ENCODE assay signal across 18 cellular contexts in genomic region chr6:29624520-29624961, GRCh38. TPM values are rescaled to one million over a fixed set of nuclear protein-coding genes. Genes with fewer than 3 reads are reported as not detected.
DNase-seq lines count a peak whose midpoint lies in the region; ATAC-seq and TF ChIP-seq lines count a peak whose summit lies in the region.
"Had no signal": no experiment of that assay in that cellular context is flagged by ENCODE, and none has a peak within 500 bp of the region (broad histone marks: within the 10 kb centered on the region; RNA-seq: fewer than 3 reads in every experiment).

No MANE protein-coding gene starts in this region.

- peaks cover 13% of the 10 kb centered on the region for H3K27me3 Mint-ChIP-seq in glutamatergic neuron (ENCODE audit: unreplicated experiment)
- H3K27me3 Mint-ChIP-seq in progenitor cell of endocrine pancreas: peaks cover 24% of the 10 kb centered on the region

- H3K36me3 Mint-ChIP-seq in glutamatergic neuron (ENCODE audit: unreplicated experiment): peaks cover 48% of the 10 kb centered on the region
- peaks cover 29% of the 10 kb centered on the region for H3K36me3 Mint-ChIP-seq in progenitor cell of endocrine pancreas (ENCODE audit: insufficient read depth)

- peaks cover 31% of the 10 kb centered on the region for H3K4me1 Mint-ChIP-seq in glutamatergic neuron (ENCODE audit: low read depth, unreplicated experiment)
- peaks cover 21% of the 10 kb centered on the region for H3K4me1 Mint-ChIP-seq in progenitor cell of endocrine pancreas (ENCODE audit: low read depth)

- H3K9me3 Mint-ChIP-seq in glutamatergic neuron (ENCODE audit: unreplicated experiment) (peaks cover 13% of the 10 kb centered on the region), progenitor cell of endocrine pancreas (ENCODE audit: low read depth) (no peaks in the 10 kb centered on the region)
- H3K9me3 Mint-ChIP-seq: activated CD4-positive, alpha-beta T cell treated with anti-CD3 and anti-CD28 coated beads, Interleukin-2, amount 10 ng/mL, durations not matched to agents 7 days and 5 days; activated T-helper 2 cell treated with anti-CD3 and anti-CD28 coated beads, Interferon-gamma antibody, Interleukin-2, Interleukin-4, amounts not matched to agents 10 μg/mL and 5 μg/mL and 100 μg/mL, durations not matched to agents 14 hours and 24 hours and 36 hours; mesothelial cell of epicardium had no signal

- H3K27ac Mint-ChIP-seq in glutamatergic neuron (ENCODE audit: unreplicated experiment) (no peak overlapping the region), progenitor cell of endocrine pancreas (no peak overlapping the region)
- H3K27ac Mint-ChIP-seq: activated CD4-positive, alpha-beta T cell treated with anti-CD3 and anti-CD28 coated beads, Interleukin-2, amount 10 ng/mL, durations not matched to agents 7 days and 5 days; activated T-helper 2 cell treated with anti-CD3 and anti-CD28 coated beads, Interferon-gamma antibody, Interleukin-2, Interleukin-4, amounts not matched to agents 10 μg/mL and 5 μg/mL and 100 μg/mL, durations not matched to agents 14 hours and 24 hours and 36 hours; mesothelial cell of epicardium had no signal

- TF ChIP-seq CTCF in glutamatergic neuron (IDR thresholded peaks at IDR 0.05; ENCODE audit: partially characterized antibody, unreplicated experiment) (no peak), progenitor cell of endocrine pancreas (IDR thresholded peaks at IDR 0.05; ENCODE audit: unreplicated experiment) (no peak)

- H3K4me3 Mint-ChIP-seq in glutamatergic neuron (ENCODE audit: unreplicated experiment) (peak overlapping the region; percentile 27), progenitor cell of endocrine pancreas (ENCODE audit: low read depth) (peak overlapping the region; percentile 20)
- H3K4me3 Mint-ChIP-seq: activated CD4-positive, alpha-beta T cell treated with anti-CD3 and anti-CD28 coated beads, Interleukin-2, amount 10 ng/mL, durations not matched to agents 7 days and 5 days; mesothelial cell of epicardium had no signal

- ATAC-seq in SK-N-SH treated with all-trans-retinoic acid at 6 μM for 48 hours: no peak

- DNase-seq in NCI-H69 (lab: John Stamatoyannopoulos, UW) (peak; percentile 73), glutamatergic neuron (no peak), progenitor cell of endocrine pancreas (ENCODE audit: low spot score, unreplicated experiment) (no peak), globus pallidus (ENCODE audit: low spot score) (no peak), nucleus accumbens (lab: John Stamatoyannopoulos, UW) (no peak)
- DNase-seq: activated CD4-positive, alpha-beta T cell treated with anti-CD3 and anti-CD28 coated beads, Interleukin-2, amount 10 ng/mL, durations not matched to agents 7 days and 5 days; anterior cingulate cortex; dermis blood vessel endothelial cell; NCI-H1694 treated with DMSO at 0.1 percent for 48 hours; NCI-H774; posterior cingulate gyrus; testis had no signal

TF ChIP-seq in SK-N-SH treated with all-trans-retinoic acid at 6 μM for 48 hours, 23 proteins besides CTCF, POLR2A, EP300 and RAD21:
- TF ChIP-seq ZFP30 (CRISPR knock-in tag; IDR thresholded peaks at IDR 0.05) (no peak), TCF4 (CRISPR knock-in tag; IDR thresholded peaks at IDR 0.05; ENCODE audit: borderline replicate concordance) (no peak), RARB (CRISPR knock-in tag; IDR thresholded peaks at IDR 0.05) (no peak), CSRNP3 (CRISPR knock-in tag; IDR thresholded peaks at IDR 0.05) (no peak), CREB5 (CRISPR knock-in tag; IDR thresholded peaks at IDR 0.05; ENCODE audit: low read depth) (no peak), ZFP3 (CRISPR knock-in tag; IDR thresholded peaks at IDR 0.05) (no peak), ARNTL (CRISPR knock-in tag; IDR thresholded peaks at IDR 0.05; ENCODE audit: borderline replicate concordance, low read depth) (no peak), BACH2 (CRISPR knock-in tag; IDR thresholded peaks at IDR 0.05; ENCODE audit: borderline replicate concordance) (no peak), ISL1 (CRISPR knock-in tag; IDR thresholded peaks at IDR 0.05) (no peak), SNAI2 (CRISPR knock-in tag; IDR thresholded peaks at IDR 0.05) (no peak), POU6F1 (CRISPR knock-in tag; IDR thresholded peaks at IDR 0.05; ENCODE audit: borderline replicate concordance, low read depth) (no peak), CSDC2 (CRISPR knock-in tag; IDR thresholded peaks at IDR 0.05) (no peak), PPARA (CRISPR knock-in tag; IDR thresholded peaks at IDR 0.05; ENCODE audit: borderline replicate concordance) (no peak), GLIS3 (CRISPR knock-in tag; IDR thresholded peaks at IDR 0.05) (no peak), TSHZ2 (CRISPR knock-in tag; IDR thresholded peaks at IDR 0.05) (no peak)

RNA-seq across cellular contexts. Expression of gene GABBR1, which starts 8.4 kb away (rescaled TPM):
- total RNA-seq in glutamatergic neuron (ENCODE audit: unreplicated experiment) (158 TPM), progenitor cell of endocrine pancreas (120 and 127 TPM in 2 replicates)

RNA-seq across cellular contexts. Expression of gene MOG, which starts 32.4 kb away (rescaled TPM):
- not detected for total RNA-seq in glutamatergic neuron (ENCODE audit: unreplicated experiment)
- not detected in 2 replicates for total RNA-seq in progenitor cell of endocrine pancreas
- total RNA-seq: activated CD4-positive, alpha-beta T cell treated with anti-CD3 and anti-CD28 coated beads, Interleukin-2, amount 10 ng/mL, durations not matched to agents 7 days and 5 days; activated T-helper 2 cell treated with anti-CD3 and anti-CD28 coated beads, Interferon-gamma antibody, Interleukin-2, Interleukin-4, amounts not matched to agents 10 μg/mL and 5 μg/mL and 100 μg/mL, durations not matched to agents 14 hours and 24 hours and 36 hours; Daoy; dermis blood vessel endothelial cell; fibroblast of lung; T-helper 2 cell treated with Interferon-gamma antibody and Interleukin-4, amounts not matched to agents 100 ng/mL and 5 ng/mL, for 36 hours had no signal

RNA-seq across cellular contexts. Expression of gene OR2H2, which starts 39.6 kb away (rescaled TPM):
- total RNA-seq in glutamatergic neuron (ENCODE audit: unreplicated experiment) (not detected), progenitor cell of endocrine pancreas (not detected in 2 replicates)
- total RNA-seq: activated CD4-positive, alpha-beta T cell treated with anti-CD3 and anti-CD28 coated beads, Interleukin-2, amount 10 ng/mL, durations not matched to agents 7 days and 5 days; activated T-helper 2 cell treated with anti-CD3 and anti-CD28 coated beads, Interferon-gamma antibody, Interleukin-2, Interleukin-4, amounts not matched to agents 10 μg/mL and 5 μg/mL and 100 μg/mL, durations not matched to agents 14 hours and 24 hours and 36 hours; Daoy; dermis blood vessel endothelial cell; fibroblast of lung; mesothelial cell of epicardium; T-helper 2 cell treated with Interferon-gamma antibody and Interleukin-4, amounts not matched to agents 100 ng/mL and 5 ng/mL, for 36 hours had no signal

RNA-seq across cellular contexts. Expression of gene ZFP57, which starts 56.4 kb away (rescaled TPM):
- not detected for total RNA-seq in glutamatergic neuron (ENCODE audit: unreplicated experiment)
- total RNA-seq in progenitor cell of endocrine pancreas: 0.14 TPM in 1 of 2 replicates, not detected in the other
- total RNA-seq: activated CD4-positive, alpha-beta T cell treated with anti-CD3 and anti-CD28 coated beads, Interleukin-2, amount 10 ng/mL, durations not matched to agents 7 days and 5 days; fibroblast of lung had no signal
